ENCODE assay signal across 8 cellular contexts in genomic region chr20:25987073-25987927, GRCh38.
DNase-seq lines count a peak whose midpoint lies in the region; ATAC-seq lines count a peak whose summit lies in the region.

No MANE protein-coding gene starts in this region.

- H3K27me3 Mint-ChIP-seq in stimulated activated naive CD8-positive, alpha-beta T cell treated with anti-CD3 and anti-CD28 coated beads, Interleukin-15, Interleukin-2, amounts not matched to agents 100 ng/mL and 50 ng/mL, for 24 hours = peaks cover 3% of the 10 kb centered on the region

- no peaks in the 10 kb centered on the region for H3K9me3 Mint-ChIP-seq in stimulated activated naive CD8-positive, alpha-beta T cell treated with anti-CD3 and anti-CD28 coated beads, Interleukin-15, Interleukin-2, amounts not matched to agents 100 ng/mL and 50 ng/mL, for 24 hours

- no peaks in the 10 kb centered on the region for H3K9me3 ChIP-seq in HUES64 (ENCODE audit: insufficient read depth, low read depth, low read length)
- H3K9me3 ChIP-seq in mucosa of stomach (ENCODE audit: control insufficient read depth, low read length) = no peaks in the 10 kb centered on the region

- no peaks in the 10 kb centered on the region for H3K36me3 ChIP-seq in HUES64 (ENCODE audit: insufficient read depth, low read length)
- no peaks in the 10 kb centered on the region for H3K36me3 ChIP-seq in mucosa of stomach (ENCODE audit: control insufficient read depth, insufficient read depth, low read length)

- peak overlapping the region; percentile 55 for H3K27ac Mint-ChIP-seq in stimulated activated naive CD8-positive, alpha-beta T cell treated with anti-CD3 and anti-CD28 coated beads, Interleukin-15, Interleukin-2, amounts not matched to agents 100 ng/mL and 50 ng/mL, for 24 hours

- H3K4me3 Mint-ChIP-seq in stimulated activated naive CD8-positive, alpha-beta T cell treated with anti-CD3 and anti-CD28 coated beads, Interleukin-15, Interleukin-2, amounts not matched to agents 100 ng/mL and 50 ng/mL, for 24 hours = peak overlapping the region; percentile 39

- H3K4me3 ChIP-seq in HUES64 (ENCODE audit: low read length) = peak overlapping the region; percentile 46
- H3K4me3 ChIP-seq in mucosa of stomach (ENCODE audit: low read length) = peak overlapping the region; percentile 19

- H3K27ac ChIP-seq in HUES64 (ENCODE audit: low read depth, low read length) = no peak overlapping the region

- DNase-seq in CD1c-positive myeloid dendritic cell (ENCODE audit: extremely low spot score) = peak; percentile 32
- DNase-seq in activated CD4-positive, alpha-beta T cell treated with anti-CD3 and anti-CD28 coated beads for 4 hours = peak; percentile 37 to 58
- DNase-seq in dermis blood vessel endothelial cell = peak; percentile 57
- no peak for DNase-seq in glomerular visceral epithelial cell (ENCODE audit: extremely low spot score)

- H3K4me1 Mint-ChIP-seq in stimulated activated naive CD8-positive, alpha-beta T cell treated with anti-CD3 and anti-CD28 coated beads, Interleukin-15, Interleukin-2, amounts not matched to agents 100 ng/mL and 50 ng/mL, for 24 hours (ENCODE audit: low read depth) = peaks cover 29% of the 10 kb centered on the region

- H3K9ac ChIP-seq in HUES64 (ENCODE audit: low read depth, low read length) (no peak overlapping the region), mucosa of stomach (ENCODE audit: low read length) (no peak overlapping the region)

- H3K27me3 ChIP-seq in HUES64 (ENCODE audit: insufficient read depth, low read length) (peaks cover 16% of the 10 kb centered on the region; the same call in 1 of the 2 replicates), mucosa of stomach (ENCODE audit: control insufficient read depth, insufficient read depth, low read length) (no peaks in the 10 kb centered on the region)

- H3K36me3 Mint-ChIP-seq in stimulated activated naive CD8-positive, alpha-beta T cell treated with anti-CD3 and anti-CD28 coated beads, Interleukin-15, Interleukin-2, amounts not matched to agents 100 ng/mL and 50 ng/mL, for 24 hours (ENCODE audit: low read depth) = no peaks in the 10 kb centered on the region

- no peaks in the 10 kb centered on the region for H3K4me1 ChIP-seq in HUES64 (ENCODE audit: insufficient read depth, low read length)
- no peaks in the 10 kb centered on the region for H3K4me1 ChIP-seq in mucosa of stomach (ENCODE audit: control insufficient read depth, insufficient read depth, low read length)

- ATAC-seq in GM19467 (IDR thresholded peaks at IDR 0.05; ENCODE audit: unreplicated experiment) = peak; percentile 83

- WGBS in HUES64 = 40% methylated on average over 44 of the region's 46 CpGs
